Comparison of ENCODE assay signal across 9 cellular contexts in the genomic region with DNA sequence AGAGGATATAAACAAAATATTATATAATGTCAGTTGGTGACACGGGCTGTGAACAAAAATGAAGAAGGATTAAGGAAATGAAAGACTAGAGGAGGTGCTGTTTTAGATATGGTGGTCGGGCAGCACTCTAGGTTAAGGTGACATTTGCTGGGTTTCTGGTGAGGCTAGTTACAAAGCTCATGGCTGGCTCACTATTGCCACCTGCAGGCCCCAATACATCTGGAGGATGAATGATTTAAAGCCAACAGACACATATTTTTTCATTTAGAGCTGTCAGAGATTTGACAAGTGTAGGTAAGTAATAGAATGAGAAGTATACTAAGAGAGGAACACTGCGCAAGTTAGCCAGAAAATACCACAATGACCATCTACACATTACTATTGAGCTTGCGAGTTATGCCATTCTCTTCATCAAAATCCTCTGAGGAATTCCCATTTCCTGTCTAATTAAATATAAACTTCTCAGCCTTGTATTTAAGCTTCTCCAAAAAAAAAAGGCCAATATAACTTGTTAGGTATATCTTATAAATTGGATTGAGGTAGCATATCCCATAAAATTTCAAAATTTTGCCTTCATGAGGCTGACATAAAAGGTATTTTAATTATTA. TPM values are rescaled to one million over a fixed set of nuclear protein-coding genes. Genes with fewer than 3 reads are reported as not detected.
DNase-seq lines count a peak whose midpoint lies in the region; ATAC-seq and TF ChIP-seq lines count a peak whose summit lies in the region.
"Had no signal": no experiment of that assay in that cellular context is flagged by ENCODE, and none has a peak within 500 bp of the region (broad histone marks: within the 10 kb centered on the region; RNA-seq: fewer than 3 reads in every experiment).

No MANE protein-coding gene starts in this region.

- POLR2A ChIA-PET in activated CD4-positive, alpha-beta memory T cell treated with anti-CD3 and anti-CD28 coated beads, Interleukin-2, amount 10 ng/mL, durations not matched to agents 7 days and 5 days (lab: Charles Lee), result interaction anchor here (1.0 kb wide), 1 partner anchor 68 kb away, joined by 5 read pairs; the partner anchor contains the start of gene PLRG1
- POLR2A ChIA-PET in naive thymus-derived CD4-positive, alpha-beta T cell (lab: Charles Lee), result interaction anchor here (1.0 kb wide), 1 partner anchor 69 kb away, joined by 4 read pairs; the partner anchor contains the start of gene PLRG1

- TF ChIP-seq CTCF in epithelial cell of esophagus (IDR thresholded peaks at IDR 0.05; ENCODE audit: insufficient read depth, low read depth, low read length, missing control alignments) (peak; percentile 87), upper lobe of right lung (IDR thresholded peaks at IDR 0.05) (peak; percentile 57)

- ATAC-seq in GM18508 (IDR thresholded peaks at IDR 0.05; ENCODE audit: insufficient read depth, unreplicated experiment) (peak; percentile 56), HG02943 (IDR thresholded peaks at IDR 0.05; ENCODE audit: low read depth, unreplicated experiment) (peak; percentile 80), upper lobe of right lung (peak; percentile 84)
- peak; percentile 76 for ATAC-seq in naive thymus-derived CD4-positive, alpha-beta T cell

- no peaks in the 10 kb centered on the region for H3K36me3 Mint-ChIP-seq in activated CD4-positive, alpha-beta memory T cell treated with anti-CD3 and anti-CD28 coated beads, Interleukin-2, amount 10 ng/mL, durations not matched to agents 7 days and 5 days (ENCODE audit: low read depth)
- H3K36me3 Mint-ChIP-seq in naive thymus-derived CD4-positive, alpha-beta T cell, result peaks cover 0 to 7% (median 0%) of the 10 kb centered on the region in 5 donors

- no peaks in the 10 kb centered on the region for H3K4me1 ChIP-seq in naive thymus-derived CD4-positive, alpha-beta T cell (ENCODE audit: control insufficient read depth in 2 of 2, insufficient read depth in 2 of 2, low read length in 2 of 2)
- H3K4me1 ChIP-seq in upper lobe of right lung, result no peaks in the 10 kb centered on the region

- H3K4me1 Mint-ChIP-seq in activated CD4-positive, alpha-beta memory T cell treated with anti-CD3 and anti-CD28 coated beads, Interleukin-2, amount 10 ng/mL, durations not matched to agents 7 days and 5 days, result peaks cover 12% of the 10 kb centered on the region
- H3K4me1 Mint-ChIP-seq in naive thymus-derived CD4-positive, alpha-beta T cell, result peaks cover 0 to 18% (median 5%) of the 10 kb centered on the region in 7 donors

- H3K4me3 ChIP-seq in epithelial cell of esophagus (ENCODE audit: low read length) (no peak overlapping the region), upper lobe of right lung (no peak overlapping the region)
- no peak overlapping the region for H3K4me3 ChIP-seq in naive thymus-derived CD4-positive, alpha-beta T cell (ENCODE audit: low read length)

- DNase-seq in AML-193 (lab: John Stamatoyannopoulos, UW) (peak; percentile 38 to 47), NCI-H2227 (lab: John Stamatoyannopoulos, UW; ENCODE audit: unreplicated experiment) (peak; percentile 48), epithelial cell of esophagus (ENCODE audit: low read depth) (peak; percentile 74), upper lobe of right lung (peak; percentile 66)
- peak; percentile 58 for DNase-seq in activated CD4-positive, alpha-beta memory T cell treated with anti-CD3 and anti-CD28 coated beads, Interleukin-2, amount 10 ng/mL, durations not matched to agents 7 days and 5 days
- peak in 7 of 9 donors; percentile 25 to 51 (median 39) for DNase-seq in naive thymus-derived CD4-positive, alpha-beta T cell

- no peaks in the 10 kb centered on the region for H3K27me3 ChIP-seq in naive thymus-derived CD4-positive, alpha-beta T cell (ENCODE audit: control insufficient read depth in 2 of 2, insufficient read depth in 2 of 2, low read length in 2 of 2)
- no peaks in the 10 kb centered on the region for H3K27me3 ChIP-seq in upper lobe of right lung

- peaks cover 8% of the 10 kb centered on the region for H3K27me3 Mint-ChIP-seq in activated CD4-positive, alpha-beta memory T cell treated with anti-CD3 and anti-CD28 coated beads, Interleukin-2, amount 10 ng/mL, durations not matched to agents 7 days and 5 days
- H3K27me3 Mint-ChIP-seq in naive thymus-derived CD4-positive, alpha-beta T cell, result peaks cover 0 to 23% (median 4%) of the 10 kb centered on the region in 5 donors

- H3K27ac Mint-ChIP-seq in activated CD4-positive, alpha-beta memory T cell treated with anti-CD3 and anti-CD28 coated beads, Interleukin-2, amount 10 ng/mL, durations not matched to agents 7 days and 5 days, result no peak overlapping the region
- peak overlapping the region in 1 of 9 donors; percentile 21 for H3K27ac Mint-ChIP-seq in naive thymus-derived CD4-positive, alpha-beta T cell
- H3K27ac Mint-ChIP-seq: stimulated activated naive CD8-positive, alpha-beta T cell treated with anti-CD3 and anti-CD28 coated beads, Interleukin-15, Interleukin-2, amounts not matched to agents 100 ng/mL and 50 ng/mL, for 24 hours had no signal

- no peak overlapping the region for H3K4me3 Mint-ChIP-seq in activated CD4-positive, alpha-beta memory T cell treated with anti-CD3 and anti-CD28 coated beads, Interleukin-2, amount 10 ng/mL, durations not matched to agents 7 days and 5 days
- H3K4me3 Mint-ChIP-seq in naive thymus-derived CD4-positive, alpha-beta T cell, result no peak overlapping the region
- H3K4me3 Mint-ChIP-seq: stimulated activated naive CD8-positive, alpha-beta T cell treated with anti-CD3 and anti-CD28 coated beads, Interleukin-15, Interleukin-2, amounts not matched to agents 100 ng/mL and 50 ng/mL, for 24 hours had no signal

- H3K27ac ChIP-seq in naive thymus-derived CD4-positive, alpha-beta T cell (ENCODE audit: low read depth, low read length), result no peak overlapping the region
- H3K27ac ChIP-seq in upper lobe of right lung, result no peak overlapping the region

- H3K36me3 ChIP-seq in naive thymus-derived CD4-positive, alpha-beta T cell (ENCODE audit: control insufficient read depth in 2 of 3, insufficient read depth in 3 of 3, low read length in 3 of 3), result no peaks in the 10 kb centered on the region
- no peaks in the 10 kb centered on the region for H3K36me3 ChIP-seq in upper lobe of right lung

- CTCF ChIA-PET in activated CD4-positive, alpha-beta memory T cell treated with anti-CD3 and anti-CD28 coated beads, Interleukin-2, amount 10 ng/mL, durations not matched to agents 7 days and 5 days (lab: Charles Lee), result interaction anchor here (1.1 to 7.8 kb wide), 10 partner anchors 9 to 69 kb away, joined by 3 to 107 read pairs (median 6); partner anchors contain the start of genes FGB and PLRG1
- CTCF ChIA-PET in naive thymus-derived CD4-positive, alpha-beta T cell (lab: Charles Lee), result interaction anchor here (0.7 to 1.7 kb wide), 5 partner anchors 13 to 69 kb away, joined by 3 to 13 read pairs (median 3); partner anchors contain the start of gene PLRG1

- intact Hi-C loops in naive thymus-derived CD4-positive, alpha-beta T cell (cut with micrococcal nuclease), result loop anchor here (1.0 to 2.0 kb wide), 4 partner anchors 7 to 288 kb away; no protein-coding TSS in a partner anchor
- intact Hi-C loops in upper lobe of right lung (cut with DNase I), result no loop called here

- H3K9me3 Mint-ChIP-seq in activated CD4-positive, alpha-beta memory T cell treated with anti-CD3 and anti-CD28 coated beads, Interleukin-2, amount 10 ng/mL, durations not matched to agents 7 days and 5 days, result no peaks in the 10 kb centered on the region
- peaks cover 0 to 5% (median 0%) of the 10 kb centered on the region in 11 donors for H3K9me3 Mint-ChIP-seq in naive thymus-derived CD4-positive, alpha-beta T cell
- H3K9me3 Mint-ChIP-seq: stimulated activated naive CD8-positive, alpha-beta T cell treated with anti-CD3 and anti-CD28 coated beads, Interleukin-15, Interleukin-2, amounts not matched to agents 100 ng/mL and 50 ng/mL, for 24 hours had no signal

- no peaks in the 10 kb centered on the region for H3K9me3 ChIP-seq in naive thymus-derived CD4-positive, alpha-beta T cell (ENCODE audit: control insufficient read depth in 2 of 3, low read length in 3 of 3)
- no peaks in the 10 kb centered on the region for H3K9me3 ChIP-seq in upper lobe of right lung

RNA-seq across cellular contexts. Expression of gene FGG, which starts 6.4 kb away (rescaled TPM):
- total RNA-seq in activated CD4-positive, alpha-beta memory T cell treated with anti-CD3 and anti-CD28 coated beads, Interleukin-2, amount 10 ng/mL, durations not matched to agents 7 days and 5 days, result not detected
- not detected for total RNA-seq in naive thymus-derived CD4-positive, alpha-beta T cell
- not detected for polyA plus RNA-seq in naive thymus-derived CD4-positive, alpha-beta T cell
- total RNA-seq in upper lobe of right lung, result 515 TPM

RNA-seq across cellular contexts. Expression of gene FGA, which starts 28.3 kb away (rescaled TPM):
- total RNA-seq in activated CD4-positive, alpha-beta memory T cell treated with anti-CD3 and anti-CD28 coated beads, Interleukin-2, amount 10 ng/mL, durations not matched to agents 7 days and 5 days, result not detected
- total RNA-seq in naive thymus-derived CD4-positive, alpha-beta T cell, result not detected
- not detected for polyA plus RNA-seq in naive thymus-derived CD4-positive, alpha-beta T cell
- total RNA-seq in upper lobe of right lung, result 39.5 TPM

RNA-seq across cellular contexts. Expression of gene FGB, which starts 56.0 kb away (rescaled TPM):
- total RNA-seq in activated CD4-positive, alpha-beta memory T cell treated with anti-CD3 and anti-CD28 coated beads, Interleukin-2, amount 10 ng/mL, durations not matched to agents 7 days and 5 days, result not detected
- not detected for total RNA-seq in naive thymus-derived CD4-positive, alpha-beta T cell
- polyA plus RNA-seq in naive thymus-derived CD4-positive, alpha-beta T cell, result not detected
- 1.2 TPM for total RNA-seq in upper lobe of right lung

Comparison
In these comparisons a context has a peak if more than half of its experiments do, and no peak if none do; other contexts are left out.
1. RNA of gene FGG, which starts 6.4 kb away (total RNA-seq): 515 TPM in upper lobe of right lung (single experiment); not detected in activated CD4-positive, alpha-beta memory T cell treated with anti-CD3 and anti-CD28 coated beads, Interleukin-2, amount 10 ng/mL, durations not matched to agents 7 days and 5 days and not detected in naive thymus-derived CD4-positive, alpha-beta T cell; every median in the first group is over 100 times any median in the second.
2. RNA of gene FGA, which starts 28.3 kb away (total RNA-seq): 39.5 TPM in upper lobe of right lung (single experiment); not detected in activated CD4-positive, alpha-beta memory T cell treated with anti-CD3 and anti-CD28 coated beads, Interleukin-2, amount 10 ng/mL, durations not matched to agents 7 days and 5 days and not detected in naive thymus-derived CD4-positive, alpha-beta T cell; every median in the first group is over 10 times any median in the second.
3. Peak in every context shown above with its lines, with median percentiles within 50 percentile points of each other: DNase-seq and ATAC-seq.